Comparison of ENCODE assay signal across 9 cellular contexts in genomic region chr10:68559872-68560200, GRCh38. TPM values are rescaled to one million over a fixed set of nuclear protein-coding genes. Genes with fewer than 3 reads are reported as not detected.
A peak's percentile ranks its signal among the peaks of the same experiment; 100 is the strongest.
DNase-seq lines count a peak whose midpoint lies in the region; ATAC-seq lines count a peak whose summit lies in the region.
"Had no signal": no experiment of that assay in that cellular context is flagged by ENCODE, and none has a peak within 500 bp of the region (broad histone marks: within the 10 kb centered on the region; RNA-seq: fewer than 3 reads in every experiment).

No MANE protein-coding gene starts in this region.

- peak; percentile 29 for DNase-seq in NCI-H1092 treated with DMSO at 0.1 percent for 48 hours (lab: John Stamatoyannopoulos, UW)
- DNase-seq in NCI-H1092 (lab: John Stamatoyannopoulos, UW), result no peak
- peak; percentile 20 for DNase-seq in activated CD4-positive, alpha-beta memory T cell treated with anti-CD3 and anti-CD28 coated beads, Interleukin-2, amount 10 ng/mL, durations not matched to agents 7 days and 5 days
- DNase-seq in stimulated activated naive CD8-positive, alpha-beta T cell treated with anti-CD3 and anti-CD28 coated beads, Interleukin-15, Interleukin-2, amounts not matched to agents 100 U/mL and 50 U/mL, for 24 hours, result peak; percentile 12
- DNase-seq in NCI-H524 treated with DMSO at 0.1 percent for 48 hours (lab: John Stamatoyannopoulos, UW), result no peak
- no peak for DNase-seq in mesenteric fat pad (ENCODE audit: low spot score)
- no peak for DNase-seq in NCI-H146 (lab: John Stamatoyannopoulos, UW)

- H3K9me3 Mint-ChIP-seq in activated CD4-positive, alpha-beta memory T cell treated with anti-CD3 and anti-CD28 coated beads, Interleukin-2, amount 10 ng/mL, durations not matched to agents 7 days and 5 days, result no peaks in the 10 kb centered on the region

- H3K27ac Mint-ChIP-seq in activated CD4-positive, alpha-beta memory T cell treated with anti-CD3 and anti-CD28 coated beads, Interleukin-2, amount 10 ng/mL, durations not matched to agents 7 days and 5 days, result no peak overlapping the region

- POLR2A ChIA-PET in activated CD4-positive, alpha-beta memory T cell treated with anti-CD3 and anti-CD28 coated beads, Interleukin-2, amount 10 ng/mL, durations not matched to agents 7 days and 5 days (lab: Charles Lee), result interaction anchor here (0.6 to 1.9 kb wide), 3 partner anchors 32 to 41 kb away, joined by 3 to 6 read pairs (median 5); no protein-coding TSS in a partner anchor

- ATAC-seq in stimulated activated naive CD8-positive, alpha-beta T cell treated with anti-CD3 and anti-CD28 coated beads, Interleukin-15, Interleukin-2, amounts not matched to agents 100 U/mL and 50 U/mL, for 24 hours, result no peak

- CTCF ChIA-PET in activated CD4-positive, alpha-beta memory T cell treated with anti-CD3 and anti-CD28 coated beads, Interleukin-2, amount 10 ng/mL, durations not matched to agents 7 days and 5 days (lab: Charles Lee), result interaction anchor here (0.8 to 1.4 kb wide), 2 partner anchors 10 to 338 kb away, joined by 3 to 7 read pairs; no protein-coding TSS in a partner anchor

- H3K36me3 Mint-ChIP-seq in activated CD4-positive, alpha-beta memory T cell treated with anti-CD3 and anti-CD28 coated beads, Interleukin-2, amount 10 ng/mL, durations not matched to agents 7 days and 5 days (ENCODE audit: low read depth), result no peaks in the 10 kb centered on the region

- peak overlapping the region; percentile 52 for H3K4me3 Mint-ChIP-seq in activated CD4-positive, alpha-beta memory T cell treated with anti-CD3 and anti-CD28 coated beads, Interleukin-2, amount 10 ng/mL, durations not matched to agents 7 days and 5 days

- peaks cover 63% of the 10 kb centered on the region for H3K27me3 Mint-ChIP-seq in activated CD4-positive, alpha-beta memory T cell treated with anti-CD3 and anti-CD28 coated beads, Interleukin-2, amount 10 ng/mL, durations not matched to agents 7 days and 5 days

- peaks cover 26% of the 10 kb centered on the region for H3K4me1 Mint-ChIP-seq in activated CD4-positive, alpha-beta memory T cell treated with anti-CD3 and anti-CD28 coated beads, Interleukin-2, amount 10 ng/mL, durations not matched to agents 7 days and 5 days

- peak overlapping the region; percentile 90 for H3K4me3 ChIP-seq in iPS-11a (ENCODE audit: low read depth, low read length)
- H3K4me3 ChIP-seq: BLaER1 had no signal

RNA-seq across cellular contexts. Expression of gene TET1, which starts 0.3 kb away (rescaled TPM):
- total RNA-seq in activated CD4-positive, alpha-beta memory T cell treated with anti-CD3 and anti-CD28 coated beads, Interleukin-2, amount 10 ng/mL, durations not matched to agents 7 days and 5 days, result 1 to 10 TPM; 1.5 to 1.6 TPM
- 5.7 TPM for total RNA-seq in mesenteric fat pad

RNA-seq across cellular contexts. Expression of gene SLC25A16, which starts 32.5 kb away (rescaled TPM):
- 10 to 100 TPM; 14.7 to 17.5 TPM for total RNA-seq in activated CD4-positive, alpha-beta memory T cell treated with anti-CD3 and anti-CD28 coated beads, Interleukin-2, amount 10 ng/mL, durations not matched to agents 7 days and 5 days
- total RNA-seq in mesenteric fat pad, result 59.5 TPM

Comparison
In these comparisons a context has a peak if more than half of its experiments do, and no peak if none do; other contexts are left out.
1. DNase-seq: peak in NCI-H1092 treated with DMSO at 0.1 percent for 48 hours (single experiment), activated CD4-positive, alpha-beta memory T cell treated with anti-CD3 and anti-CD28 coated beads, Interleukin-2, amount 10 ng/mL, durations not matched to agents 7 days and 5 days (single experiment) and stimulated activated naive CD8-positive, alpha-beta T cell treated with anti-CD3 and anti-CD28 coated beads, Interleukin-15, Interleukin-2, amounts not matched to agents 100 U/mL and 50 U/mL, for 24 hours (single experiment); none in NCI-H1092 (single experiment), NCI-H524 treated with DMSO at 0.1 percent for 48 hours (single experiment), mesenteric fat pad (single experiment) and NCI-H146 (single experiment).